In the genomic region with DNA sequence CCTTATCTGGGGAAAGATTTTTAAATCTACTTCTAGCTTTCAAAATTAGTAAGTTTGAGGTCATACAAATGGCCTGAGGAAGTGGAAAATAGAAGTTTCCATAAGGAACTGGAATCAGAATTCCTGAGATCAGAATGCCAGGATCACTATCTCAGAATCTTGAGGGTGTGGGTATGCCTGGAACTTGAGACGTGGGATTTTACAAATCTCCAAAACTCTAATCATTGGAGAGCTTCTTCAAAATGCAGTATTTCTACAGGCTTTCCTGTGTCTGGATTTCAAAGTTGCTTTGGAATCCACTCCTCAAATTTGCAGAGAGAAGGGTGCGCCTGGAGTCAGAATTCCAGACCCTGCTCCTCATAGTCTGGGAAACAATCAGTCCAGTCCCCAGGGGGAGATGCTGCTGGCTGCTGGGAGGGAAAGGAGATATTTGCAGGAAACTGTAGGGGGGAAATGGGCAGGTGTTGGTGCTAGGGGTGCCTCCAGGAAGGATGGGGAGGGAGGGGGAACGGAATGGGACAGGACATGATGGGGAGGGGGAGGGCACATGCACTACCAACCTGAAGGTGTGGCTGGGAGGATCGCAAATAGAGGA, we compare ENCODE assay signal across 1 cellular context.
TF ChIP-seq lines count a peak whose summit lies in the region.

No MANE protein-coding gene starts in this region.

TF ChIP-seq in WTC11, 78 proteins besides CTCF, POLR2A, EP300 and RAD21 (continued from another document):
- TF ChIP-seq, protein P1, sequence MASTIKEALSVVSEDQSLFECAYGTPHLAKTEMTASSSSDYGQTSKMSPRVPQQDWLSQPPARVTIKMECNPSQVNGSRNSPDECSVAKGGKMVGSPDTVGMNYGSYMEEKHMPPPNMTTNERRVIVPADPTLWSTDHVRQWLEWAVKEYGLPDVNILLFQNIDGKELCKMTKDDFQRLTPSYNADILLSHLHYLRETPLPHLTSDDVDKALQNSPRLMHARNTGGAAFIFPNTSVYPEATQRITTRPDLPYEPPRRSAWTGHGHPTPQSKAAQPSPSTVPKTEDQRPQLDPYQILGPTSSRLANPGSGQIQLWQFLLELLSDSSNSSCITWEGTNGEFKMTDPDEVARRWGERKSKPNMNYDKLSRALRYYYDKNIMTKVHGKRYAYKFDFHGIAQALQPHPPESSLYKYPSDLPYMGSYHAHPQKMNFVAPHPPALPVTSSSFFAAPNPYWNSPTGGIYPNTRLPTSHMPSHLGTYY (CRISPR knock-in tag; IDR thresholded peaks at IDR 0.05) = no peak
TF ChIP-seq in WTC11: peak in this region for 0.
